7 cellular contexts compared by ENCODE assay signal in the genomic region with DNA sequence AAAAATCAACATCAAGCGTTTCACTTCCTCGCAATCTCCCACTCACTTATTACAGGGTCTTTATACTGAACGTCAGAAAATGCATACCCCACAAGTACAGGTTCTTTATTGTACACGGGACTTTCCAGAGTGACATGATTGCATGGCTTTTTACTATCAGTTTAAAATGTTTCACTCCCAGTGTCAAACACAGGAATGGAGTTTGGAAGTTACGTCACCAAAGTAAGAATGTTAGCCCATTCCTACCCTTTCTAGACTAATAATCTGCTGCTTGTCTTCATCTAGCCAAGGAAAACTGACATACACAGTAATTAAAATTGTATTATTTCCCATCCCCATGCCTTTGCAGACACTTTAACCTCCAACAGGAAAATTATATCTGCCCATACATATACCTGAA.
"Had no signal": no experiment of that assay in that cellular context is flagged by ENCODE, and none has a peak within 500 bp of the region (broad histone marks: within the 10 kb centered on the region; RNA-seq: fewer than 3 reads in every experiment).

No MANE protein-coding gene starts in this region.

- FAIRE-seq: HTR-8/SVneo, K562 had no signal

- H3K27ac Mint-ChIP-seq: IgD-negative memory B cell had no signal

- DNase-seq: IMR-90, KBM-7, KG1 had no signal

- H3K4me3 Mint-ChIP-seq: IgD-negative memory B cell had no signal

- H3K4me1 Mint-ChIP-seq: IgD-negative memory B cell had no signal

- ATAC-seq: K562 had no signal

- H3K4me3 ChIP-seq: K562 had no signal

- H3K27me3 Mint-ChIP-seq: IgD-negative memory B cell had no signal

- H3K36me3 Mint-ChIP-seq: IgD-negative memory B cell had no signal

- H3K27ac ChIP-seq: HL-60 had no signal
